ENCODE assay signal across 13 cellular contexts in genomic region chr1:54410359-54410758, GRCh38.
"Had no signal": no experiment of that assay in that cellular context is flagged by ENCODE, and none has a peak within 500 bp of the region (broad histone marks: within the 10 kb centered on the region; RNA-seq: fewer than 3 reads in every experiment).

No MANE protein-coding gene starts in this region.

- H3K4me3 Mint-ChIP-seq: stimulated activated naive CD8-positive, alpha-beta T cell treated with anti-CD3 and anti-CD28 coated beads, Interleukin-15, Interleukin-2, amounts not matched to agents 100 ng/mL and 50 ng/mL, for 24 hours had no signal

- H3K36me3 Mint-ChIP-seq: immature natural killer cell had no signal

- H3K27me3 ChIP-seq: dorsolateral prefrontal cortex, esophagus muscularis mucosa had no signal

- H3K27ac ChIP-seq: esophagus muscularis mucosa, lower lobe of right lung had no signal

- H3K36me3 ChIP-seq: esophagus muscularis mucosa, lower lobe of right lung had no signal

- H3K9me3 Mint-ChIP-seq: immature natural killer cell; stimulated activated naive CD8-positive, alpha-beta T cell treated with anti-CD3 and anti-CD28 coated beads, Interleukin-15, Interleukin-2, amounts not matched to agents 100 ng/mL and 50 ng/mL, for 24 hours had no signal

- H3K4me3 ChIP-seq: dorsolateral prefrontal cortex, esophagus muscularis mucosa, lower lobe of right lung had no signal

- ATAC-seq: activated CD4-positive, CD25-positive, alpha-beta regulatory T cell treated with anti-CD3 and anti-CD28 coated beads, Interleukin-2, amount 50 U/mL, for 24 hours; lower lobe of right lung; naive thymus-derived CD4-positive, alpha-beta T cell had no signal

- DNase-seq: activated CD4-positive, alpha-beta T cell treated with anti-CD3 and anti-CD28 coated beads, Interleukin-2, amount 50 U/mL, for 4 hours; activated gamma-delta T cell; activated T-cell treated with anti-CD3 and anti-CD28 coated beads, Interleukin-2, amount 50 U/mL, for 48 hours; aorta; dorsolateral prefrontal cortex; immature natural killer cell; lower lobe of right lung; naive thymus-derived CD4-positive, alpha-beta T cell; stimulated activated CD4-positive, alpha-beta T cell treated with anti-CD3 and anti-CD28 coated beads, Interleukin-4, amount 100 ng/mL, for 1 hour; stimulated activated CD8-positive, alpha-beta memory T cell treated with anti-CD3 and anti-CD28 coated beads, Interleukin-4, amount 100 ng/mL, for 48 hours had no signal

- H3K9me3 ChIP-seq: esophagus muscularis mucosa, lower lobe of right lung had no signal
